15 cellular contexts compared by ENCODE assay signal in genomic region chr5:159324097-159324760, GRCh38. TPM values are rescaled to one million over a fixed set of nuclear protein-coding genes. Genes with fewer than 3 reads are reported as not detected.
A peak's percentile ranks its signal among the peaks of the same experiment; 100 is the strongest.
DNase-seq lines count a peak whose midpoint lies in the region; ATAC-seq, FAIRE-seq and TF ChIP-seq lines count a peak whose summit lies in the region.
"Had no signal": no experiment of that assay in that cellular context is flagged by ENCODE, and none has a peak within 500 bp of the region (broad histone marks: within the 10 kb centered on the region; RNA-seq: fewer than 3 reads in every experiment).

No MANE protein-coding gene starts in this region.

- FAIRE-seq in H54 (lab: Jason Lieb, UNC): peak; percentile 80

- ATAC-seq in SK-N-SH treated with all-trans-retinoic acid at 6 μM for 48 hours: peak; percentile 94
- ATAC-seq in left cardiac atrium: no peak
- ATAC-seq in HG03045 (IDR thresholded peaks at IDR 0.05; ENCODE audit: unreplicated experiment): no peak

- intact Hi-C loops in left cardiac atrium (cut with DNase I): no loop called here

- TF ChIP-seq CTCF in fibroblast of villous mesenchyme (IDR thresholded peaks at IDR 0.05; ENCODE audit: insufficient read depth, low read depth, low read length): no peak

- peaks cover 15% of the 10 kb centered on the region; the same call in 1 of the 2 replicates for H3K27me3 ChIP-seq in HAP-1 (ENCODE audit: low read depth)
- no peaks in the 10 kb centered on the region for H3K27me3 ChIP-seq in effector memory CD4-positive, alpha-beta T cell (replicated peaks; ENCODE audit: control insufficient read depth, insufficient read depth, low read length, poor library complexity, severe bottlenecking)
- H3K27me3 ChIP-seq: BLaER1 had no signal

- H3K27ac ChIP-seq in effector memory CD4-positive, alpha-beta T cell (ENCODE audit: insufficient read depth, low read length, poor library complexity, severe bottlenecking): no peak overlapping the region
- H3K27ac ChIP-seq: BLaER1, parathyroid adenoma had no signal

- H3K36me3 ChIP-seq in HAP-1 (replicated peaks): no peaks in the 10 kb centered on the region
- H3K36me3 ChIP-seq in effector memory CD4-positive, alpha-beta T cell (ENCODE audit: control insufficient read depth, insufficient read depth, low read length): no peaks in the 10 kb centered on the region
- H3K36me3 ChIP-seq: BLaER1 had no signal

- H3K4me3 ChIP-seq in fibroblast of villous mesenchyme (ENCODE audit: low read depth, low read length) (no peak overlapping the region), HAP-1 (no peak overlapping the region)
- H3K4me3 ChIP-seq in effector memory CD4-positive, alpha-beta T cell (ENCODE audit: insufficient read depth, low read depth, low read length, poor library complexity, severe bottlenecking): no peak overlapping the region
- H3K4me3 ChIP-seq: BLaER1 had no signal

- no peaks in the 10 kb centered on the region for H3K4me1 ChIP-seq in HAP-1
- H3K4me1 ChIP-seq in effector memory CD4-positive, alpha-beta T cell (ENCODE audit: control insufficient read depth, insufficient read depth, low read length, poor library complexity, severe bottlenecking): no peaks in the 10 kb centered on the region
- H3K4me1 ChIP-seq: BLaER1, parathyroid adenoma had no signal

- no peaks in the 10 kb centered on the region for H3K9me3 ChIP-seq in HAP-1
- no peaks in the 10 kb centered on the region for H3K9me3 ChIP-seq in effector memory CD4-positive, alpha-beta T cell (ENCODE audit: control insufficient read depth, low read length)
- H3K9me3 ChIP-seq: BLaER1 had no signal

- TF ChIP-seq POLR2A in H54 (IDR thresholded peaks at IDR 0.05; ENCODE audit: low read depth, low read length): no peak

- DNase-seq in ACHN (peak; percentile 86), H54 (ENCODE audit: insufficient read length, low spot score) (peak; percentile 50), fibroblast of villous mesenchyme (ENCODE audit: low read depth) (peak; percentile 68), HAP-1 (ENCODE audit: low spot score in 2 of 2) (no peak), left cardiac atrium (no peak)
- DNase-seq in effector memory CD4-positive, alpha-beta T cell: no peak
- DNase-seq: activated CD4-positive, alpha-beta T cell treated with anti-CD3 and anti-CD28 coated beads, Interleukin-2, amount 50 U/mL, for 1 hour; GF-D8; NCI-H2171; OCI-M1 had no signal

- in situ Hi-C loops in ACHN (cut with HindIII; ENCODE audit: low pct_ligation_motif_present, low pct_unique_long_range_greater_than_20kb, low sequenced_read_pairs) (no loop called here), HAP-1 (cut with MboI; ENCODE audit: low sequenced_read_pairs) (no loop called here)

TF ChIP-seq in SK-N-SH treated with all-trans-retinoic acid at 6 μM for 48 hours, 23 proteins besides CTCF, POLR2A, EP300 and RAD21:
- TF ChIP-seq CSDC2 (CRISPR knock-in tag; IDR thresholded peaks at IDR 0.05) (no peak), POU6F1 (CRISPR knock-in tag; IDR thresholded peaks at IDR 0.05; ENCODE audit: borderline replicate concordance, low read depth) (no peak), ESRRG (CRISPR knock-in tag; IDR thresholded peaks at IDR 0.05) (no peak), ISL1 (CRISPR knock-in tag; IDR thresholded peaks at IDR 0.05) (no peak), ARNTL (CRISPR knock-in tag; IDR thresholded peaks at IDR 0.05; ENCODE audit: borderline replicate concordance, low read depth) (no peak), GLIS3 (CRISPR knock-in tag; IDR thresholded peaks at IDR 0.05) (no peak), ZFP3 (CRISPR knock-in tag; IDR thresholded peaks at IDR 0.05) (no peak), ZNF8 (CRISPR knock-in tag; IDR thresholded peaks at IDR 0.05) (no peak), RARB (CRISPR knock-in tag; IDR thresholded peaks at IDR 0.05) (no peak), ZNF70 (CRISPR knock-in tag; IDR thresholded peaks at IDR 0.05) (no peak), TSHZ2 (CRISPR knock-in tag; IDR thresholded peaks at IDR 0.05) (no peak), SNAI2 (CRISPR knock-in tag; IDR thresholded peaks at IDR 0.05) (no peak), CREB5 (CRISPR knock-in tag; IDR thresholded peaks at IDR 0.05; ENCODE audit: low read depth) (no peak), TOX (CRISPR knock-in tag; IDR thresholded peaks at IDR 0.05; ENCODE audit: borderline replicate concordance) (no peak), BACH2 (CRISPR knock-in tag; IDR thresholded peaks at IDR 0.05; ENCODE audit: borderline replicate concordance) (no peak), OSR1 (CRISPR knock-in tag; IDR thresholded peaks at IDR 0.05) (no peak)

RNA-seq across cellular contexts. Expression of gene IL12B, which starts 6.1 kb away (rescaled TPM):
- total RNA-seq in fibroblast of villous mesenchyme (not detected in 2 replicates), left cardiac atrium (not detected)
- total RNA-seq: mesenteric fat pad had no signal

Comparison
In these comparisons a context has a peak if more than half of its experiments do, and no peak if none do; other contexts are left out.
1. DNase-seq: peak in ACHN (single experiment), H54 (single experiment) and fibroblast of villous mesenchyme (single experiment); none in HAP-1 (0 of 2), effector memory CD4-positive, alpha-beta T cell (0 of 3) and left cardiac atrium (single experiment).